10 cellular contexts compared by ENCODE assay signal in genomic region chr10:77899080-77899477, GRCh38. TPM values are rescaled to one million over a fixed set of nuclear protein-coding genes. Genes with fewer than 3 reads are reported as not detected.
A peak's percentile ranks its signal among the peaks of the same experiment; 100 is the strongest.
DNase-seq lines count a peak whose midpoint lies in the region; ATAC-seq and TF ChIP-seq lines count a peak whose summit lies in the region.
"Had no signal": no experiment of that assay in that cellular context is flagged by ENCODE, and none has a peak within 500 bp of the region (broad histone marks: within the 10 kb centered on the region; RNA-seq: fewer than 3 reads in every experiment).

No MANE protein-coding gene starts in this region.

- H3K27ac ChIP-seq in epithelial cell of prostate (peak overlapping the region; percentile 93), prostate gland (peak overlapping the region; percentile 92 to 93), gastroesophageal sphincter (peak overlapping the region in 2 of 4 donors; percentile 31 to 56)
- H3K27ac ChIP-seq: heart right ventricle had no signal

- H3K27ac Mint-ChIP-seq in endothelial cell (ENCODE audit: unreplicated experiment): no peak overlapping the region

- TF ChIP-seq POLR2A in prostate gland (IDR thresholded peaks at IDR 0.05) (peak; percentile 57), gastroesophageal sphincter (IDR thresholded peaks at IDR 0.05) (no peak)

- peaks cover 7% of the 10 kb centered on the region for H3K27me3 Mint-ChIP-seq in endothelial cell (ENCODE audit: unreplicated experiment)

- no peak for TF ChIP-seq CTCF in prostate gland (IDR thresholded peaks at IDR 0.05)
- TF ChIP-seq CTCF in gastroesophageal sphincter (IDR thresholded peaks at IDR 0.05): no peak
- no peak for TF ChIP-seq CTCF in endothelial cell (IDR thresholded peaks at IDR 0.05; ENCODE audit: unreplicated experiment)

- TF ChIP-seq EP300 in gastroesophageal sphincter (IDR thresholded peaks at IDR 0.05): no peak

- H3K4me1 ChIP-seq in prostate gland (replicated peaks) (peaks cover 28% of the 10 kb centered on the region), gastroesophageal sphincter (peaks cover 6 to 87% (median 44%) of the 10 kb centered on the region in 3 donors)

- no peaks in the 10 kb centered on the region for H3K36me3 Mint-ChIP-seq in endothelial cell (ENCODE audit: low read depth, unreplicated experiment)

- H3K36me3 ChIP-seq in prostate gland: no peaks in the 10 kb centered on the region
- no peaks in the 10 kb centered on the region for H3K36me3 ChIP-seq in gastroesophageal sphincter
- H3K36me3 ChIP-seq: heart right ventricle had no signal

- H3K9me3 Mint-ChIP-seq in endothelial cell (ENCODE audit: unreplicated experiment): no peaks in the 10 kb centered on the region

- H3K4me1 Mint-ChIP-seq in endothelial cell (ENCODE audit: unreplicated experiment): peaks cover 44% of the 10 kb centered on the region

- ATAC-seq in gastroesophageal sphincter: no peak

- DNase-seq in Daoy (ENCODE audit: low read depth) (peak; percentile 75), NCI-H2196 treated with DMSO at 0.1 percent for 48 hours (lab: John Stamatoyannopoulos, UW; ENCODE audit: unreplicated experiment) (peak; percentile 33), epithelial cell of prostate (ENCODE audit: low read depth, low spot score) (peak; percentile 74), prostate gland (ENCODE audit: low spot score) (peak; percentile 93), RPMI8226 (no peak), endothelial cell (ENCODE audit: low spot score) (no peak), retina (no peak)
- DNase-seq: heart right ventricle; stimulated activated CD4-positive, alpha-beta T cell treated with anti-CD3 and anti-CD28 coated beads, Interleukin-2, amount 100 ng/mL, for 48 hours had no signal

- H3K4me3 ChIP-seq in prostate gland: peak overlapping the region in 1 of 2 donors; percentile 10
- no peak overlapping the region for H3K4me3 ChIP-seq in gastroesophageal sphincter
- H3K4me3 ChIP-seq: heart right ventricle had no signal

- H3K27me3 ChIP-seq in prostate gland (replicated peaks; ENCODE audit: insufficient read depth) (no peaks in the 10 kb centered on the region), gastroesophageal sphincter (no peaks in the 10 kb centered on the region)
- H3K27me3 ChIP-seq: heart right ventricle had no signal

- intact Hi-C loops in prostate gland (cut with DNase I): no loop called here

- 31% methylated on average over 4 of the region's 4 CpGs for WGBS in prostate gland
- no CpG with 5 or more reads among the region's 4 CpGs for WGBS in gastroesophageal sphincter (ENCODE audit: low coverage in 1 of 2), 2 donors

- H3K4me3 Mint-ChIP-seq in endothelial cell (ENCODE audit: unreplicated experiment): no peak overlapping the region

- H3K9me3 ChIP-seq in prostate gland (no peaks in the 10 kb centered on the region), gastroesophageal sphincter (no peaks in the 10 kb centered on the region)
- H3K9me3 ChIP-seq: heart right ventricle had no signal

RNA-seq across cellular contexts. Expression of gene DLG5, which starts 27.5 kb away (rescaled TPM):
- 8.6 and 25.2 TPM in 2 replicates for total RNA-seq in Daoy (2014; rRNA removed; shearing (Covaris generic))
- total RNA-seq in prostate gland: 100 to 1,000 TPM in 1 of 2 donors, 10 to 100 TPM in 1; 72.3 to 134 TPM
- total RNA-seq in gastroesophageal sphincter: 100 to 1,000 TPM in 1 of 4 donors, 10 to 100 TPM in 3; 52.0 to 127 (median 56.3) TPM
- 64.5 TPM for total RNA-seq in endothelial cell (ENCODE audit: unreplicated experiment)

Comparison
In these comparisons a context has a peak if more than half of its experiments do, and no peak if none do; other contexts are left out.
1. DNase-seq: peak in Daoy (single experiment), NCI-H2196 treated with DMSO at 0.1 percent for 48 hours (single experiment), epithelial cell of prostate (single experiment) and prostate gland (single experiment); none in RPMI8226 (single experiment), endothelial cell (single experiment) and retina (single experiment).